ENCODE assay signal across 14 cellular contexts in the genomic region with DNA sequence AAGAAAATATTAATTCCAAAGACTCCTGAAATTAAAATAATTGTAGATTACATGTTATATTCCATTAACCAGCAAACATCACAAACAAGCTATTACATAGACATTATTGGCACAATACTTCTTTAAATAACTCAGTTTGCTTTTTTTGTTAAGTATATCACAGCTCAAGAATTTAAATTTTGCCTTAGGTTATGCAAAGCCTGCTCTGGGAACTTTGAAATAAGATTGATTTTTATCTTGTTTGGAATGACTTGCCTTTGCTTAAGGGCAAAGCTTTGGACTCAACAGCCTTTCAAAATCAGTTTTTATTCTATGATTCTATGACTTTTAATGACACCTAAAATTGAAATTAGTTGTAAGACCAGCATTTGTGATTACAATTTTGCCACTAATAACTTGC.
"Had no signal": no experiment of that assay in that cellular context is flagged by ENCODE, and none has a peak within 500 bp of the region (broad histone marks: within the 10 kb centered on the region; RNA-seq: fewer than 3 reads in every experiment).

No MANE protein-coding gene starts in this region.

- H3K36me3 ChIP-seq: esophagus squamous epithelium, right atrium auricular region, upper lobe of right lung had no signal

- FAIRE-seq: astrocyte had no signal

- H3K9me3 ChIP-seq: esophagus squamous epithelium, right atrium auricular region, upper lobe of right lung had no signal

- H3K27me3 ChIP-seq: esophagus squamous epithelium, right atrium auricular region, upper lobe of right lung had no signal

- H3K4me3 ChIP-seq: esophagus squamous epithelium, right atrium auricular region, upper lobe of right lung had no signal

- H3K27ac ChIP-seq: right atrium auricular region, upper lobe of right lung had no signal

- DNase-seq: activated CD4-positive, alpha-beta T cell treated with anti-CD3 and anti-CD28 coated beads, Interleukin-2, amount 50 U/mL, for 48 hours; activated CD4-positive, CD25-positive, alpha-beta regulatory T cell treated with anti-CD3 and anti-CD28 coated beads, Interleukin-2, amount 50 U/mL, for 72 hours; activated naive CD4-positive, alpha-beta T cell treated with anti-CD3 and anti-CD28 coated beads, Interleukin-2, amount 10 ng/mL, durations not matched to agents 7 days and 5 days; esophagus squamous epithelium; glutamatergic neuron; left ventricle myocardium superior; nephron progenitor cell; occipital lobe; stimulated activated CD4-positive, alpha-beta T cell treated with anti-CD3 and anti-CD28 coated beads, Interleukin-4, amount 100 ng/mL, for 4 hours; stimulated activated CD8-positive, alpha-beta memory T cell treated with anti-CD3 and anti-CD28 coated beads, Interleukin-4, amount 100 ng/mL, for 48 hours; stimulated activated naive CD4-positive, alpha-beta T cell treated with Interleukin-2 at 50 U/mL for 16 hours; upper lobe of right lung had no signal
